24 cellular contexts compared by ENCODE assay signal in the genomic region with DNA sequence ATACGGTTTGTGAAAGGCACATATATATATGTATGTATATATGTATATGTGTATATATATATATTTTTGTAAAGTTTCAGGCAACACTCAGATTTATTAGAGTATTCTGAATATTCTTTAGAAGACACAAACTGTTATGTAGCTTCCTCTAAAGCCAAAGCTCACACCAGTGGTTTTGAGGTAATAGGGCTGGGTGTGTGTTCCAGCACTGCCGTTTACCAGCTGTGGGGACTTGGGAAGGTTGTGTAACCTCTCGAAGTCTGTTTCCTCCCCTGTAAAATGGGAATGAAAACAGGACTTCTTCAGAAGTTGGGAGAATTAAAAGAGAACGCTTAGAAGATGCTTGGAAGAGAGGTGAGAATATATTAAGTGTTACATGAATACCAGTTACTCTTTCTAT.
"Had no signal": no experiment of that assay in that cellular context is flagged by ENCODE, and none has a peak within 500 bp of the region (broad histone marks: within the 10 kb centered on the region; RNA-seq: fewer than 3 reads in every experiment).

No MANE protein-coding gene starts in this region.

- H3K4me1 ChIP-seq: testis had no signal

- H3K4me2 ChIP-seq: hepatocyte had no signal

- H3K36me3 ChIP-seq: right lobe of liver, WERI-Rb-1 had no signal

- H2AFZ ChIP-seq: hepatocyte had no signal

- H3K27ac ChIP-seq: hepatocyte, testis, upper lobe of left lung, WERI-Rb-1 had no signal

- DNase-seq: activated CD8-positive, alpha-beta memory T cell treated with anti-CD3 and anti-CD28 coated beads for 24 hours; activated CD8-positive, alpha-beta memory T cell treated with anti-CD3 and anti-CD28 coated beads, Interleukin-2, amount 50 U/mL, for 4 hours; activated naive CD4-positive, alpha-beta T cell treated with Interleukin-2 at 50 U/mL for 16 hours; activated naive CD8-positive, alpha-beta T cell treated with anti-CD3 and anti-CD28 coated beads for 36 hours; activated T-cell treated with anti-CD3 and anti-CD28 coated beads, Interleukin-2, amount 50 U/mL, for 24 hours; central memory CD4-positive, alpha-beta T cell; dermis blood vessel endothelial cell; effector CD8-positive, alpha-beta T cell; glutamatergic neuron; immature natural killer cell; left ventricle myocardium superior; mammary epithelial cell; midbrain; nucleus accumbens; right lobe of liver; stimulated activated CD4-positive, alpha-beta T cell treated with anti-CD3 and anti-CD28 coated beads, Interleukin-2, amount 100 ng/mL, for 48 hours; stimulated activated CD8-positive, alpha-beta memory T cell treated with anti-CD3 and anti-CD28 coated beads, Interleukin-4, amount 100 ng/mL, for 48 hours; stimulated activated naive B cell treated with anti-CD40 and anti-IgM and Interleukin-4, amounts not matched to agents 10 μg/mL and 1 μg/mL and 100 μg/mL, for 72 hours; testis; upper lobe of left lung had no signal

- ATAC-seq: activated T-helper 17 cell treated with anti-CD3 and anti-CD28 coated beads, Interleukin-2, amount 50 U/mL, for 72 hours; left ventricle myocardium superior; natural killer cell treated with Interleukin-12 subunit alpha and Interleukin-12 subunit beta and Interleukin-15 and Interleukin-18, amount 100 ng/mL, for 72 hours; stimulated activated naive B cell treated with anti-CD40 and anti-IgM and Interleukin-4, amounts not matched to agents 10 μg/mL and 1 μg/mL and 100 μg/mL, for 72 hours had no signal

- H3K27me3 ChIP-seq: hepatocyte, right lobe of liver, testis, upper lobe of left lung had no signal

- H3K9me3 ChIP-seq: right lobe of liver, testis, upper lobe of left lung had no signal

- H3K4me3 ChIP-seq: hepatocyte, right lobe of liver, testis, upper lobe of left lung had no signal
